ENCODE assay signal across 1 cellular context in genomic region chr12:57772429-57773322, GRCh38.
TF ChIP-seq lines count a peak whose summit lies in the region.

Gene EEF1AKMT3 (plus strand): TSS chr12:57772614. CDS start chr12:57772725, 111 bp downstream.

TF ChIP-seq in GM23338, 12 proteins besides CTCF, POLR2A, EP300 and RAD21:
- no peak for TF ChIP-seq ZNF462 (CRISPR knock-in tag; IDR thresholded peaks at IDR 0.05)
- no peak for TF ChIP-seq ZNF331 (CRISPR knock-in tag; IDR thresholded peaks at IDR 0.05; ENCODE audit: low read depth)
- no peak for TF ChIP-seq STAT1 (IDR thresholded peaks at IDR 0.05; ENCODE audit: unreplicated experiment)
- no peak for TF ChIP-seq ZNF114 (CRISPR knock-in tag; IDR thresholded peaks at IDR 0.05)
- no peak for TF ChIP-seq JUNB (IDR thresholded peaks at IDR 0.05; ENCODE audit: unreplicated experiment)
- no peak for TF ChIP-seq CREB1 (CRISPR knock-in tag; IDR thresholded peaks at IDR 0.05; ENCODE audit: low read depth)
- TF ChIP-seq ETS1 (IDR thresholded peaks at IDR 0.05): no peak
- TF ChIP-seq EZH2 (IDR thresholded peaks at IDR 0.05; ENCODE audit: low read depth, unreplicated experiment): no peak
- no peak for TF ChIP-seq POLR2AphosphoS5 (IDR thresholded peaks at IDR 0.05; ENCODE audit: low read depth)
- no peak for TF ChIP-seq EZH2phosphoT487 (IDR thresholded peaks at IDR 0.05; ENCODE audit: unreplicated experiment)
- TF ChIP-seq REST (IDR thresholded peaks at IDR 0.05; ENCODE audit: unreplicated experiment): no peak
- TF ChIP-seq NANOG (IDR thresholded peaks at IDR 0.05; ENCODE audit: borderline replicate concordance): no peak
